30 cellular contexts compared by ENCODE assay signal in genomic region chr11:14783788-14784187, GRCh38.
DNase-seq lines count a peak whose midpoint lies in the region; ATAC-seq and TF ChIP-seq lines count a peak whose summit lies in the region.
"Had no signal": no experiment of that assay in that cellular context is flagged by ENCODE, and none has a peak within 500 bp of the region (broad histone marks: within the 10 kb centered on the region; RNA-seq: fewer than 3 reads in every experiment).

No MANE protein-coding gene starts in this region.

- POLR2A ChIA-PET in activated CD4-positive, alpha-beta T cell treated with anti-CD3 and anti-CD28 coated beads for 36 hours (lab: Charles Lee), result no interaction called here
- POLR2A ChIA-PET in CD8-positive, alpha-beta memory T cell (lab: Charles Lee), result no interaction called here

- H3K4me1 Mint-ChIP-seq in activated CD4-positive, alpha-beta T cell treated with anti-CD3 and anti-CD28 coated beads for 36 hours, result peaks cover 38% of the 10 kb centered on the region
- H3K4me1 Mint-ChIP-seq in CD8-positive, alpha-beta memory T cell, result peaks cover 18 to 43% (median 28%) of the 10 kb centered on the region in 3 donors
- H3K4me1 Mint-ChIP-seq in activated naive CD8-positive, alpha-beta T cell treated with anti-CD3 and anti-CD28 coated beads for 36 hours, result peaks cover 50% of the 10 kb centered on the region

- CTCF ChIA-PET in activated CD4-positive, alpha-beta T cell treated with anti-CD3 and anti-CD28 coated beads for 36 hours (lab: Charles Lee), result no interaction called here
- CTCF ChIA-PET in CD8-positive, alpha-beta memory T cell (lab: Charles Lee), result interaction anchor here (1.4 kb wide), 1 partner anchor 123 kb away, joined by 3 read pairs; no protein-coding TSS in a partner anchor

- H3K9me3 Mint-ChIP-seq in activated CD4-positive, alpha-beta T cell treated with anti-CD3 and anti-CD28 coated beads for 36 hours (ENCODE audit: low read depth), result peaks cover 23% of the 10 kb centered on the region
- H3K9me3 Mint-ChIP-seq in CD8-positive, alpha-beta memory T cell, result peaks cover 0 to 7% (median 1%) of the 10 kb centered on the region in 5 donors
- peaks cover 41% of the 10 kb centered on the region for H3K9me3 Mint-ChIP-seq in activated naive CD8-positive, alpha-beta T cell treated with anti-CD3 and anti-CD28 coated beads for 36 hours
- H3K9me3 Mint-ChIP-seq: type B pancreatic cell had no signal

- peaks cover 50% of the 10 kb centered on the region for H3K36me3 Mint-ChIP-seq in activated CD4-positive, alpha-beta T cell treated with anti-CD3 and anti-CD28 coated beads for 36 hours (ENCODE audit: low read depth)
- peaks cover 2 to 30% (median 14%) of the 10 kb centered on the region in 3 donors for H3K36me3 Mint-ChIP-seq in CD8-positive, alpha-beta memory T cell
- H3K36me3 Mint-ChIP-seq in activated naive CD8-positive, alpha-beta T cell treated with anti-CD3 and anti-CD28 coated beads for 36 hours, result peaks cover 62% of the 10 kb centered on the region
- H3K36me3 Mint-ChIP-seq: type B pancreatic cell had no signal

- peak; percentile 8 for DNase-seq in activated CD4-positive, alpha-beta T cell treated with anti-CD3 and anti-CD28 coated beads for 36 hours
- no peak for DNase-seq in activated CD4-positive, alpha-beta T cell treated with anti-CD3 and anti-CD28 coated beads, Interleukin-2, amount 50 U/mL, for 4 hours
- DNase-seq in CD8-positive, alpha-beta memory T cell, result no peak
- DNase-seq in activated naive CD8-positive, alpha-beta T cell treated with anti-CD3 and anti-CD28 coated beads for 36 hours, result no peak
- no peak for DNase-seq in NCI-H774 (lab: John Stamatoyannopoulos, UW)
- DNase-seq in NCI-H187 (lab: John Stamatoyannopoulos, UW), result no peak
- DNase-seq: 8988T; activated CD4-positive, alpha-beta T cell treated with anti-CD3 and anti-CD28 coated beads, Interleukin-2, amount 10 ng/mL, durations not matched to agents 7 days and 5 days; activated gamma-delta T cell; amygdala; brain microvascular endothelial cell; DMS 273 treated with DMSO at 0.1 percent for 48 hours; dorsolateral prefrontal cortex; EL; heart right ventricle; kidney; NCI-H1048; NCI-H748 treated with DMSO at 0.1 percent for 48 hours; occipital lobe; Peyer's patch; psoas muscle; SHP77 treated with DMSO at 0.1 percent for 48 hours; stimulated activated CD4-positive, alpha-beta T cell treated with anti-CD3 and anti-CD28 coated beads, Interleukin-4, amount 100 ng/mL, for 1 hour; substantia nigra; WERI-Rb-1 had no signal

- intact Hi-C loops in activated CD4-positive, alpha-beta T cell treated with anti-CD3 and anti-CD28 coated beads for 36 hours (cut with DNase I, micrococcal nuclease), result no loop called here

- H3K4me3 Mint-ChIP-seq in activated CD4-positive, alpha-beta T cell treated with anti-CD3 and anti-CD28 coated beads for 36 hours, result no peak overlapping the region
- peak overlapping the region in 6 of 7 donors; percentile 7 to 74 (median 48) for H3K4me3 Mint-ChIP-seq in CD8-positive, alpha-beta memory T cell
- no peak overlapping the region for H3K4me3 Mint-ChIP-seq in activated naive CD8-positive, alpha-beta T cell treated with anti-CD3 and anti-CD28 coated beads for 36 hours
- H3K4me3 Mint-ChIP-seq: activated CD4-positive, alpha-beta T cell treated with anti-CD3 and anti-CD28 coated beads, Interleukin-2, amount 10 ng/mL, durations not matched to agents 7 days and 5 days; type B pancreatic cell had no signal

- no peaks in the 10 kb centered on the region for H3K27me3 ChIP-seq in CD8-positive, alpha-beta memory T cell (ENCODE audit: insufficient read depth, low read length, poor library complexity, severe bottlenecking)
- no peaks in the 10 kb centered on the region for H3K27me3 ChIP-seq in neutrophil
- H3K27me3 ChIP-seq: brain microvascular endothelial cell, dorsolateral prefrontal cortex, heart right ventricle, Peyer's patch had no signal

- H3K9me3 ChIP-seq in CD8-positive, alpha-beta memory T cell (ENCODE audit: low read length), result no peaks in the 10 kb centered on the region
- no peaks in the 10 kb centered on the region for H3K9me3 ChIP-seq in neutrophil
- H3K9me3 ChIP-seq: Peyer's patch, psoas muscle had no signal

- H3K4me3 ChIP-seq in CD8-positive, alpha-beta memory T cell (ENCODE audit: low read length), result no peak overlapping the region
- no peak overlapping the region for H3K4me3 ChIP-seq in neutrophil (ENCODE audit: low read depth in 1 of 2, low read length in 1 of 2)
- H3K4me3 ChIP-seq: dorsolateral prefrontal cortex, heart right ventricle, K562, Peyer's patch, psoas muscle had no signal

- no peak for TF ChIP-seq CTCF in neutrophil (IDR thresholded peaks at IDR 0.05)

- peaks cover 4% of the 10 kb centered on the region for H3K4me1 ChIP-seq in CD8-positive, alpha-beta memory T cell (ENCODE audit: insufficient read depth, low read length)
- H3K4me1 ChIP-seq in neutrophil (ENCODE audit: control insufficient read depth in 1 of 2, insufficient read depth in 1 of 2, low read depth in 1 of 2, low read length in 1 of 2), result peaks cover 11 to 16% of the 10 kb centered on the region in 2 experiments
- H3K4me1 ChIP-seq: Peyer's patch, psoas muscle had no signal

- no peaks in the 10 kb centered on the region for H3K36me3 ChIP-seq in CD8-positive, alpha-beta memory T cell (ENCODE audit: insufficient read depth, low read length)
- H3K36me3 ChIP-seq in neutrophil, result peaks cover 7% of the 10 kb centered on the region
- H3K36me3 ChIP-seq: brain microvascular endothelial cell, heart right ventricle, Peyer's patch, WERI-Rb-1 had no signal

- H3K27ac Mint-ChIP-seq in activated CD4-positive, alpha-beta T cell treated with anti-CD3 and anti-CD28 coated beads for 36 hours, result peak overlapping the region; percentile 53
- peak overlapping the region; percentile 48 to 97 (median 90) for H3K27ac Mint-ChIP-seq in CD8-positive, alpha-beta memory T cell
- peak overlapping the region; percentile 89 for H3K27ac Mint-ChIP-seq in activated naive CD8-positive, alpha-beta T cell treated with anti-CD3 and anti-CD28 coated beads for 36 hours
- H3K27ac Mint-ChIP-seq: activated CD4-positive, alpha-beta T cell treated with anti-CD3 and anti-CD28 coated beads, Interleukin-2, amount 10 ng/mL, durations not matched to agents 7 days and 5 days; type B pancreatic cell had no signal

- peak; percentile 44 for ATAC-seq in activated CD4-positive, alpha-beta T cell treated with anti-CD3 and anti-CD28 coated beads for 36 hours
- ATAC-seq in GM18868 (IDR thresholded peaks at IDR 0.05; ENCODE audit: unreplicated experiment), result no peak
- ATAC-seq: heart right ventricle, K562, psoas muscle, sciatic nerve had no signal

- H3K27me3 Mint-ChIP-seq in activated CD4-positive, alpha-beta T cell treated with anti-CD3 and anti-CD28 coated beads for 36 hours, result no peaks in the 10 kb centered on the region
- H3K27me3 Mint-ChIP-seq in CD8-positive, alpha-beta memory T cell, result no peaks in the 10 kb centered on the region
- H3K27me3 Mint-ChIP-seq in activated naive CD8-positive, alpha-beta T cell treated with anti-CD3 and anti-CD28 coated beads for 36 hours, result no peaks in the 10 kb centered on the region
- H3K27me3 Mint-ChIP-seq: activated CD4-positive, alpha-beta T cell treated with anti-CD3 and anti-CD28 coated beads, Interleukin-2, amount 10 ng/mL, durations not matched to agents 7 days and 5 days; type B pancreatic cell had no signal

- H3K27ac ChIP-seq in CD8-positive, alpha-beta memory T cell (ENCODE audit: low read depth, low read length), result no peak overlapping the region
- H3K27ac ChIP-seq in neutrophil, result peak overlapping the region; percentile 60
- H3K27ac ChIP-seq: brain microvascular endothelial cell, dorsolateral prefrontal cortex, heart right ventricle, Peyer's patch, psoas muscle, WERI-Rb-1 had no signal

Comparison
In these comparisons a context has a peak if more than half of its experiments do, and no peak if none do; other contexts are left out.
1. H3K4me3 Mint-ChIP-seq: peak in CD8-positive, alpha-beta memory T cell (6 of 7); none in activated CD4-positive, alpha-beta T cell treated with anti-CD3 and anti-CD28 coated beads for 36 hours (single experiment) and activated naive CD8-positive, alpha-beta T cell treated with anti-CD3 and anti-CD28 coated beads for 36 hours (single experiment).
2. Peak in every context shown above with its lines, with median percentiles within 50 percentile points of each other: H3K27ac Mint-ChIP-seq.